ENCODE assay signal across 32 cellular contexts in genomic region chr7:16402940-16403339, GRCh38.
"Had no signal": no experiment of that assay in that cellular context is flagged by ENCODE, and none has a peak within 500 bp of the region (broad histone marks: within the 10 kb centered on the region; RNA-seq: fewer than 3 reads in every experiment).

No MANE protein-coding gene starts in this region.

- ATAC-seq: activated CD4-positive, alpha-beta T cell treated with anti-CD3 and anti-CD28 coated beads for 36 hours; activated CD4-positive, CD25-positive, alpha-beta regulatory T cell treated with anti-CD3 and anti-CD28 coated beads, Interleukin-2, amount 50 U/mL, for 24 hours; activated CD8-positive, alpha-beta memory T cell treated with anti-CD3 and anti-CD28 coated beads, Interleukin-2, amount 10 ng/mL, durations not matched to agents 7 days and 5 days; activated CD8-positive, alpha-beta T cell treated with anti-CD3 and anti-CD28 coated beads, Interleukin-2, amount 10 ng/mL, durations not matched to agents 7 days and 5 days; activated naive CD4-positive, alpha-beta T cell treated with anti-CD3 and anti-CD28 coated beads, Interleukin-2, amount 50 U/mL, for 72 hours; activated T-helper 17 cell treated with anti-CD3 and anti-CD28 coated beads, Interleukin-2, amount 50 U/mL, for 72 hours; body of pancreas; T-helper 17 cell; WTC11 had no signal

- DNase-seq: activated CD4-positive, alpha-beta memory T cell treated with anti-CD3 and anti-CD28 coated beads, Interleukin-2, amount 10 ng/mL, durations not matched to agents 7 days and 5 days; activated CD4-positive, alpha-beta T cell treated with anti-CD3 and anti-CD28 coated beads for 1 hour; activated CD4-positive, alpha-beta T cell treated with anti-CD3 and anti-CD28 coated beads for 36 hours; activated CD4-positive, alpha-beta T cell treated with anti-CD3 and anti-CD28 coated beads for 48 hours; activated CD4-positive, alpha-beta T cell treated with anti-CD3 and anti-CD28 coated beads, Interleukin-2, amount 10 ng/mL, durations not matched to agents 7 days and 5 days; activated CD4-positive, alpha-beta T cell treated with anti-CD3 and anti-CD28 coated beads, Interleukin-2, amount 50 U/mL, for 48 hours; activated CD4-positive, CD25-positive, alpha-beta regulatory T cell; activated CD8-positive, alpha-beta memory T cell treated with anti-CD3 and anti-CD28 coated beads for 24 hours; activated CD8-positive, alpha-beta memory T cell treated with anti-CD3 and anti-CD28 coated beads, Interleukin-2, amount 10 ng/mL, durations not matched to agents 7 days and 5 days; activated CD8-positive, alpha-beta memory T cell treated with anti-CD3 and anti-CD28 coated beads, Interleukin-2, amount 50 U/mL, for 48 hours; activated CD8-positive, alpha-beta T cell treated with anti-CD3 and anti-CD28 coated beads, Interleukin-2, amount 10 ng/mL, durations not matched to agents 7 days and 5 days; activated effector memory CD4-positive, alpha-beta T cell treated with anti-CD3 and anti-CD28 coated beads, Interleukin-2, amount 50 U/mL, for 16 hours; activated gamma-delta T cell treated with Interleukin-2 at 50 U/mL for 16 hours; activated naive CD4-positive, alpha-beta T cell; activated naive CD4-positive, alpha-beta T cell treated with anti-CD3 and anti-CD28 coated beads for 36 hours; activated naive CD4-positive, alpha-beta T cell treated with anti-CD3 and anti-CD28 coated beads, Interleukin-2, amount 50 U/mL, for 16 hours; activated naive CD8-positive, alpha-beta T cell treated with anti-CD3 and anti-CD28 coated beads for 36 hours; activated T-cell treated with anti-CD3 and anti-CD28 coated beads, Interleukin-2, amount 50 U/mL, for 24 hours; activated T-cell treated with anti-CD3 and anti-CD28 coated beads, Interleukin-2, amount 50 U/mL, for 48 hours; adrenal gland; amniotic stem cell; aorta; body of pancreas; brain microvascular endothelial cell; central memory CD4-positive, alpha-beta T cell; T-helper 17 cell; WERI-Rb-1 had no signal

- H3K4me3 ChIP-seq: adrenal gland, body of pancreas, breast epithelium had no signal

- H3K9me3 ChIP-seq: body of pancreas had no signal

- H3K27ac ChIP-seq: adrenal gland, body of pancreas, brain microvascular endothelial cell, breast epithelium, WERI-Rb-1 had no signal

- H3K27me3 ChIP-seq: adrenal gland, body of pancreas, brain microvascular endothelial cell, breast epithelium had no signal

- H3K4me1 ChIP-seq: adrenal gland, body of pancreas, breast epithelium had no signal

- H3K36me3 ChIP-seq: adrenal gland, brain microvascular endothelial cell, breast epithelium, WERI-Rb-1 had no signal
